18 cellular contexts compared by ENCODE assay signal in the genomic region with DNA sequence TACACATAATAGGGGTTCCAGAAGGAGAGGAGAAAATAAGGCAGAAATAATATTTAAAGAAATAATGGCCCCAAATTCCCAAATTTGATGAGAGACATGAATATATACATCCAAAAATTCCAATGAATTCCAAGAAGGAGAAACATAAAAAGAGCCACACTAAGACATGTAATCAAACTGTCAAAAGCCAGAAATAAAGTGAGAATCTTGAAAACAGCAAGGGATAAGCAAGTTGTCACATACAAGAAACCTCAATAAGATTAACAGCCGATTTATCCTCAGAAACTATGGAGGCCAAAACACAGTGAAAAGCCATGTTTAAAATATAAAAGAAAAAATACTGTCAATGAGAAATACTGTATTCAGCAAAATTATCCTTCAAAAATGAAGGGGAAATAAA. TPM values are rescaled to one million over a fixed set of nuclear protein-coding genes. Genes with fewer than 3 reads are reported as not detected.
"Had no signal": no experiment of that assay in that cellular context is flagged by ENCODE, and none has a peak within 500 bp of the region (broad histone marks: within the 10 kb centered on the region; RNA-seq: fewer than 3 reads in every experiment).

No MANE protein-coding gene starts in this region.

- H3K4me1 ChIP-seq: ascending aorta, neural progenitor cell, sigmoid colon, spleen, upper lobe of right lung had no signal

- H3K4me3 ChIP-seq: ascending aorta, lung, neural progenitor cell, ovary, sigmoid colon, spleen, thoracic aorta, upper lobe of right lung had no signal

- H3K36me3 ChIP-seq: ascending aorta, neural progenitor cell, ovary, sigmoid colon, spleen, thoracic aorta, upper lobe of right lung had no signal

- DNase-seq: activated CD4-positive, alpha-beta T cell treated with anti-CD3 and anti-CD28 coated beads, Interleukin-2, amount 50 U/mL, for 1 hour; activated naive CD4-positive, alpha-beta T cell treated with anti-CD3 and anti-CD28 coated beads for 36 hours; activated naive CD8-positive, alpha-beta T cell treated with anti-CD3 and anti-CD28 coated beads, Interleukin-2, amount 50 U/mL, for 24 hours; left colon; ovary; sigmoid colon; spleen; stimulated activated naive CD8-positive, alpha-beta T cell treated with anti-CD3 and anti-CD28 coated beads, Interleukin-15, amount 100 ng/mL, for 72 hours; T-helper 2 cell; upper lobe of right lung had no signal

- H3K27ac ChIP-seq: ascending aorta, neural progenitor cell, ovary, sigmoid colon, spleen, thoracic aorta, upper lobe of right lung had no signal

- H3K4me3 Mint-ChIP-seq: activated naive CD4-positive, alpha-beta T cell treated with anti-CD3 and anti-CD28 coated beads for 36 hours; activated naive CD8-positive, alpha-beta T cell treated with anti-CD3 and anti-CD28 coated beads, Interleukin-2, amount 50 U/mL, for 24 hours; neural progenitor cell; stimulated activated naive CD8-positive, alpha-beta T cell treated with anti-CD3 and anti-CD28 coated beads, Interleukin-15, amount 100 ng/mL, for 72 hours had no signal

- ATAC-seq: activated naive CD8-positive, alpha-beta T cell treated with anti-CD3 and anti-CD28 coated beads, Interleukin-2, amount 50 U/mL, for 24 hours; left colon; stimulated activated naive CD8-positive, alpha-beta T cell treated with anti-CD3 and anti-CD28 coated beads, Interleukin-15, amount 100 ng/mL, for 72 hours; upper lobe of right lung had no signal

- H3K4me1 Mint-ChIP-seq: activated naive CD8-positive, alpha-beta T cell treated with anti-CD3 and anti-CD28 coated beads, Interleukin-2, amount 50 U/mL, for 24 hours; neural progenitor cell; stimulated activated naive CD8-positive, alpha-beta T cell treated with anti-CD3 and anti-CD28 coated beads, Interleukin-15, amount 100 ng/mL, for 72 hours had no signal

- H3K27ac Mint-ChIP-seq: activated naive CD4-positive, alpha-beta T cell treated with anti-CD3 and anti-CD28 coated beads for 36 hours; activated naive CD8-positive, alpha-beta T cell treated with anti-CD3 and anti-CD28 coated beads, Interleukin-2, amount 50 U/mL, for 24 hours; activated T-helper 2 cell treated with anti-CD3 and anti-CD28 coated beads, Interferon-gamma antibody, Interleukin-2, Interleukin-4, amounts not matched to agents 10 μg/mL and 5 μg/mL and 100 μg/mL, durations not matched to agents 14 hours and 24 hours and 36 hours; neural progenitor cell; stimulated activated naive CD8-positive, alpha-beta T cell treated with anti-CD3 and anti-CD28 coated beads, Interleukin-15, amount 100 ng/mL, for 72 hours had no signal

RNA-seq across cellular contexts. Expression of a gene that starts 14.5 kb away (rescaled TPM):
- total RNA-seq: ascending aorta, epithelial cell of proximal tubule, thoracic aorta had no signal

RNA-seq across cellular contexts. Expression of a gene that starts 51.8 kb away (rescaled TPM):
- total RNA-seq: chondrocyte, dermis microvascular lymphatic vessel endothelial cell, thoracic aorta, upper lobe of right lung had no signal
